12 cellular contexts compared by ENCODE assay signal in the genomic region with DNA sequence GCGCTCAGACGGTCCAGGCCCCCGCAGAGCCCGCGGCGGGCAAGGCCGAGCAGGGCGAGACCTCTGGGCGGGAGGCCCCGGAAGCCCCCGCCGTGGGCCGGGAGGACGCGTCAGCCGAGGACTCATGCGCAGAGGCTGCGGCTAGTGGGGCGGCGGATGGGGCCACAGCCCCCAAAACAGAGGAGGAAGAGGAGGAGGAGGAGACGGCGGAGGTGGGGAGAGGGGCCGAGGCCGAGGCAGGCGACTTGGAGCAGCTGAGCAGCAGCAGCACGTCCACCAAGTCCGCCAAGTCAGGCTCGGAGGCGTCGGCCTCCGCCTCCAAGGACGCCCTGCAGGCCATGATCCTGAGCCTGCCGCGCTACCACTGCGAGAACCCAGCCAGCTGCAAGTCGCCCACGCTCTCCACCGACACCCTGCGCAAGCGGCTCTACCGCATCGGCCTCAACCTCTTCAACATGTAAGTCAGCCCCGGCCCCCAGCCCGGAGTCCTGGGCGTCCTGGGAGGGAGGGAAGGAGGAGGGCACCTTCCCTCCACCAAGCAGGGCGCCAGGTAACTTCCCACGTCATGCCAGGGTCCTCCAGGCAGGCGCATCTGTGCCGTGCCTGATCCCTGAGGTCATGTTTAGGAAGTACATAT.
DNase-seq lines count a peak whose midpoint lies in the region; ATAC-seq and TF ChIP-seq lines count a peak whose summit lies in the region.
"Had no signal": no experiment of that assay in that cellular context is flagged by ENCODE, and none has a peak within 500 bp of the region (broad histone marks: within the 10 kb centered on the region; RNA-seq: fewer than 3 reads in every experiment).

No MANE protein-coding gene starts in this region.

- H2AFZ ChIP-seq in osteoblast (ENCODE audit: low read length) = no peak overlapping the region

- H4K20me1 ChIP-seq in osteoblast (ENCODE audit: insufficient read depth, low read length) = no peaks in the 10 kb centered on the region
- H4K20me1 ChIP-seq: BLaER1 had no signal

- H3K36me3 ChIP-seq in osteoblast (ENCODE audit: insufficient read depth, low read length) = no peaks in the 10 kb centered on the region
- no peaks in the 10 kb centered on the region for H3K36me3 ChIP-seq in vagina
- H3K36me3 ChIP-seq: adrenal gland, BLaER1 had no signal

- no peak for ATAC-seq in GM18519 (IDR thresholded peaks at IDR 0.05; ENCODE audit: low FRiP score, unreplicated experiment)
- ATAC-seq: PC-3 had no signal

- DNase-seq in stimulated activated naive CD4-positive, alpha-beta T cell treated with Interleukin-2 at 50 U/mL for 16 hours (lab: John Stamatoyannopoulos, UW) = peak; percentile 3
- DNase-seq in stimulated activated naive CD4-positive, alpha-beta T cell (lab: John Stamatoyannopoulos, UW) = no peak
- DNase-seq in fibroblast of mammary gland (ENCODE audit: low read depth) (peak; percentile 23), osteoblast (ENCODE audit: insufficient read length, low spot score, missing footprints) (no peak), vagina (ENCODE audit: extremely low spot score in 2 of 2) (no peak), SHP77 treated with DMSO at 0.1 percent for 48 hours (lab: John Stamatoyannopoulos, UW) (no peak), pons (ENCODE audit: low spot score) (no peak)
- DNase-seq: PC-3 had no signal

- peak overlapping the region; percentile 9 for H3K4me2 ChIP-seq in osteoblast (ENCODE audit: insufficient read depth, low read length)
- H3K4me2 ChIP-seq: BLaER1 had no signal

- intact Hi-C loops in vagina (cut with DNase I) = no loop called here

- H3K9me3 ChIP-seq in osteoblast (ENCODE audit: low read depth, low read length) (no peaks in the 10 kb centered on the region), vagina (no peaks in the 10 kb centered on the region)
- H3K9me3 ChIP-seq: adrenal gland, BLaER1 had no signal

- H3K4me1 ChIP-seq in osteoblast (ENCODE audit: insufficient read depth, low read length) (no peaks in the 10 kb centered on the region), vagina (peaks cover 17% of the 10 kb centered on the region)
- H3K4me1 ChIP-seq: adrenal gland had no signal

- H3K27ac ChIP-seq in osteoblast (ENCODE audit: low read depth, low read length) (no peak overlapping the region), vagina (no peak overlapping the region)
- H3K27ac ChIP-seq: adrenal gland, BLaER1, HL-60 had no signal

- no peak for TF ChIP-seq CTCF in fibroblast of mammary gland (conservative IDR thresholded peaks at IDR 0.05; ENCODE audit: control insufficient read depth, insufficient read depth, low read depth, low read length)
- TF ChIP-seq CTCF in osteoblast (IDR thresholded peaks at IDR 0.05; ENCODE audit: extremely low read depth, low read depth, low read length) = no peak
- TF ChIP-seq CTCF in vagina (IDR thresholded peaks at IDR 0.05) = no peak

- no peaks in the 10 kb centered on the region for H3K79me2 ChIP-seq in osteoblast (ENCODE audit: insufficient read depth, low read length)

- no peak overlapping the region for H3K4me3 ChIP-seq in fibroblast of mammary gland (ENCODE audit: control insufficient read depth, low read depth, low read length)
- no peak overlapping the region for H3K4me3 ChIP-seq in osteoblast (ENCODE audit: insufficient read depth, low read length)
- peak overlapping the region; percentile 46 to 48 for H3K4me3 ChIP-seq in vagina
- H3K4me3 ChIP-seq: BLaER1 had no signal

- H3K27me3 ChIP-seq in osteoblast (ENCODE audit: insufficient read depth, low read length) = peaks cover 33% of the 10 kb centered on the region
- no peaks in the 10 kb centered on the region for H3K27me3 ChIP-seq in vagina
- H3K27me3 ChIP-seq: BLaER1 had no signal

- no peak for TF ChIP-seq POLR2A in vagina (IDR thresholded peaks at IDR 0.05)

Comparison
In these comparisons a context has a peak if more than half of its experiments do, and no peak if none do; other contexts are left out.
1. DNase-seq: peak in stimulated activated naive CD4-positive, alpha-beta T cell treated with Interleukin-2 at 50 U/mL for 16 hours (single experiment) and fibroblast of mammary gland (single experiment); none in stimulated activated naive CD4-positive, alpha-beta T cell (0 of 6), osteoblast (single experiment), vagina (0 of 2), SHP77 treated with DMSO at 0.1 percent for 48 hours (single experiment) and pons (single experiment).
2. H3K4me3 ChIP-seq: peak in vagina (2 of 2); none in fibroblast of mammary gland (single experiment) and osteoblast (single experiment).